In the genomic region with DNA sequence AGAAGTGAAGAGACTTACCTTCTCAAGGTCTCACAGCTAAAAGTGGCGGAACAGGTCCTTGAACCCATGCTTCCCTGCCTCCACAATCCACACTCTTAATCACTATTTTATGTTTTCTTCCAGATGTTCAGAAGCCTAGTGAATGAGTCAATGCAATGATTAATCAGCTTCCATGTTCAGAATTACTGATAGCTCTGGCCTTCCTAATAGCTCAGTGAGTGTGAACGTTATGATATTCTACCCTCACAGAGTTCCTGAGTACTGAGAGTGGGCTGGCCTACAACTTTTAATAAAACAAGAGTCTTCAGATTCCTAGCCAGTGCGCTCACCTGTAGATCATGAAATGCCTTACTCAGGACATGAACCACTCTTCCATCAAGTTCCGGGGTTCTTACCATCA, we compare ENCODE assay signal across 20 cellular contexts.
"Had no signal": no experiment of that assay in that cellular context is flagged by ENCODE, and none has a peak within 500 bp of the region (broad histone marks: within the 10 kb centered on the region; RNA-seq: fewer than 3 reads in every experiment).

No MANE protein-coding gene starts in this region.

- H3K4me3 Mint-ChIP-seq: activated CD4-positive, alpha-beta memory T cell treated with anti-CD3 and anti-CD28 coated beads, Interleukin-2, amount 10 ng/mL, durations not matched to agents 7 days and 5 days; activated CD4-positive, alpha-beta T cell treated with anti-CD3 and anti-CD28 coated beads for 36 hours; activated T-cell treated with anti-CD3 and anti-CD28 coated beads, Interleukin-2, amount 50 U/mL, for 72 hours; immature natural killer cell; stimulated activated naive CD8-positive, alpha-beta T cell treated with anti-CD3 and anti-CD28 coated beads, Interleukin-15, amount 100 ng/mL, for 72 hours; T-cell had no signal

- H3K9me3 ChIP-seq: ovary, thoracic aorta had no signal

- H3K4me1 Mint-ChIP-seq: activated CD4-positive, alpha-beta memory T cell treated with anti-CD3 and anti-CD28 coated beads, Interleukin-2, amount 10 ng/mL, durations not matched to agents 7 days and 5 days; activated CD4-positive, alpha-beta T cell treated with anti-CD3 and anti-CD28 coated beads for 36 hours; immature natural killer cell; stimulated activated naive CD8-positive, alpha-beta T cell treated with anti-CD3 and anti-CD28 coated beads, Interleukin-15, amount 100 ng/mL, for 72 hours; T-cell had no signal

- H3K27ac Mint-ChIP-seq: activated CD4-positive, alpha-beta memory T cell treated with anti-CD3 and anti-CD28 coated beads, Interleukin-2, amount 10 ng/mL, durations not matched to agents 7 days and 5 days; activated CD4-positive, alpha-beta T cell treated with anti-CD3 and anti-CD28 coated beads for 36 hours; activated T-cell treated with anti-CD3 and anti-CD28 coated beads, Interleukin-2, amount 50 U/mL, for 72 hours; immature natural killer cell; stimulated activated naive CD8-positive, alpha-beta T cell treated with anti-CD3 and anti-CD28 coated beads, Interleukin-15, amount 100 ng/mL, for 72 hours; T-cell had no signal

- H3K27me3 ChIP-seq: ovary had no signal

- H3K36me3 ChIP-seq: ovary, thoracic aorta had no signal

- H3K4me3 ChIP-seq: coronary artery, ovary, skin epidermis, thoracic aorta had no signal

- H3K27ac ChIP-seq: coronary artery, ovary, skin epidermis, thoracic aorta, VCaP had no signal

- H3K36me3 Mint-ChIP-seq: immature natural killer cell, T-cell had no signal

- DNase-seq: activated CD4-positive, alpha-beta memory T cell treated with anti-CD3 and anti-CD28 coated beads, Interleukin-2, amount 10 ng/mL, durations not matched to agents 7 days and 5 days; activated CD4-positive, alpha-beta T cell treated with anti-CD3 and anti-CD28 coated beads for 36 hours; activated CD8-positive, alpha-beta memory T cell treated with anti-CD3 and anti-CD28 coated beads, Interleukin-2, amount 50 U/mL, for 4 hours; activated gamma-delta T cell treated with Interleukin-2 at 50 U/mL for 16 hours; activated T-cell treated with anti-CD3 and anti-CD28 coated beads, Interleukin-2, amount 50 U/mL, for 72 hours; caudate nucleus; effector CD8-positive, alpha-beta T cell; glutamatergic neuron; immature natural killer cell; mesendoderm; ovary; stimulated activated CD4-positive, alpha-beta T cell treated with anti-CD3 and anti-CD28 coated beads, Interleukin-4, amount 100 ng/mL, for 4 hours; stimulated activated naive CD8-positive, alpha-beta T cell treated with anti-CD3 and anti-CD28 coated beads, Interleukin-15, amount 100 ng/mL, for 72 hours; T-cell; T1000 had no signal

- FAIRE-seq: urothelium cell line had no signal

- H3K27me3 Mint-ChIP-seq: activated CD4-positive, alpha-beta memory T cell treated with anti-CD3 and anti-CD28 coated beads, Interleukin-2, amount 10 ng/mL, durations not matched to agents 7 days and 5 days; activated CD4-positive, alpha-beta T cell treated with anti-CD3 and anti-CD28 coated beads for 36 hours; stimulated activated naive CD8-positive, alpha-beta T cell treated with anti-CD3 and anti-CD28 coated beads, Interleukin-15, amount 100 ng/mL, for 72 hours; T-cell had no signal
